Comparison of ENCODE assay signal across 27 cellular contexts in genomic region chr20:24892522-24892921, GRCh38. TPM values are rescaled to one million over a fixed set of nuclear protein-coding genes. Genes with fewer than 3 reads are reported as not detected.
"Had no signal": no experiment of that assay in that cellular context is flagged by ENCODE, and none has a peak within 500 bp of the region (broad histone marks: within the 10 kb centered on the region; RNA-seq: fewer than 3 reads in every experiment).

No MANE protein-coding gene starts in this region.

- H3K4me3 Mint-ChIP-seq: activated CD8-positive, alpha-beta T cell treated with anti-CD3 and anti-CD28 coated beads, Interleukin-2, amount 10 ng/mL, durations not matched to agents 7 days and 5 days; activated naive CD4-positive, alpha-beta T cell treated with anti-CD3 and anti-CD28 coated beads for 36 hours; activated naive CD8-positive, alpha-beta T cell treated with anti-CD3 and anti-CD28 coated beads, Interleukin-2, amount 10 ng/mL, durations not matched to agents 7 days and 5 days; activated T-cell treated with anti-CD3 and anti-CD28 coated beads, Interleukin-2, amount 50 U/mL, for 4 hours; naive thymus-derived CD4-positive, alpha-beta T cell; stimulated activated naive CD8-positive, alpha-beta T cell treated with anti-CD3 and anti-CD28 coated beads, Interleukin-15, Interleukin-2, amounts not matched to agents 100 ng/mL and 50 ng/mL, for 24 hours had no signal

- H3K4me3 ChIP-seq: heart left ventricle, left lung, pancreas, psoas muscle, thyroid gland had no signal

- DNase-seq: activated CD4-positive, alpha-beta T cell treated with anti-CD3 and anti-CD28 coated beads for 1 hour; activated CD4-positive, alpha-beta T cell treated with anti-CD3 and anti-CD28 coated beads, Interleukin-2, amount 50 U/mL, for 1 hour; activated CD8-positive, alpha-beta memory T cell treated with anti-CD3 and anti-CD28 coated beads, Interleukin-2, amount 50 U/mL, for 4 hours; activated CD8-positive, alpha-beta T cell treated with anti-CD3 and anti-CD28 coated beads, Interleukin-2, amount 10 ng/mL, durations not matched to agents 7 days and 5 days; activated effector memory CD4-positive, alpha-beta T cell treated with Interleukin-2 at 50 U/mL for 16 hours; activated naive CD4-positive, alpha-beta T cell treated with anti-CD3 and anti-CD28 coated beads for 36 hours; activated naive CD8-positive, alpha-beta T cell treated with anti-CD3 and anti-CD28 coated beads, Interleukin-2, amount 10 ng/mL, durations not matched to agents 7 days and 5 days; activated T-cell treated with anti-CD3 and anti-CD28 coated beads, Interleukin-2, amount 50 U/mL, for 4 hours; amniotic stem cell; cerebellar nuclear complex; cortex of kidney; heart left ventricle; naive thymus-derived CD4-positive, alpha-beta T cell; pancreas; psoas muscle; right cardiac atrium; stimulated activated CD4-positive, alpha-beta T cell treated with anti-CD3 and anti-CD28 coated beads, Interleukin-12 subunit alpha, Interleukin-12 subunit beta, amount 100 ng/mL, for 4 hours; stimulated activated CD4-positive, alpha-beta T cell treated with anti-CD3 and anti-CD28 coated beads, Interleukin-4, amount 100 ng/mL, for 4 hours; substantia nigra; thyroid gland had no signal

- H3K27ac Mint-ChIP-seq: activated CD8-positive, alpha-beta T cell treated with anti-CD3 and anti-CD28 coated beads, Interleukin-2, amount 10 ng/mL, durations not matched to agents 7 days and 5 days; activated naive CD4-positive, alpha-beta T cell treated with anti-CD3 and anti-CD28 coated beads for 36 hours; activated naive CD8-positive, alpha-beta T cell treated with anti-CD3 and anti-CD28 coated beads, Interleukin-2, amount 10 ng/mL, durations not matched to agents 7 days and 5 days; naive thymus-derived CD4-positive, alpha-beta T cell; stimulated activated naive CD8-positive, alpha-beta T cell treated with anti-CD3 and anti-CD28 coated beads, Interleukin-15, Interleukin-2, amounts not matched to agents 100 ng/mL and 50 ng/mL, for 24 hours had no signal

- H3K4me1 ChIP-seq: heart left ventricle, left lung, pancreas, psoas muscle, thyroid gland had no signal

- H3K36me3 Mint-ChIP-seq: activated naive CD8-positive, alpha-beta T cell treated with anti-CD3 and anti-CD28 coated beads, Interleukin-2, amount 10 ng/mL, durations not matched to agents 7 days and 5 days; naive thymus-derived CD4-positive, alpha-beta T cell had no signal

- ATAC-seq: activated CD8-positive, alpha-beta T cell treated with anti-CD3 and anti-CD28 coated beads, Interleukin-2, amount 10 ng/mL, durations not matched to agents 7 days and 5 days; activated T-cell treated with anti-CD3 and anti-CD28 coated beads, Interleukin-2, amount 50 U/mL, for 4 hours; left lung; naive thymus-derived CD4-positive, alpha-beta T cell; pancreas; psoas muscle had no signal

- H3K27ac ChIP-seq: epithelial cell of prostate, heart left ventricle, left lung, pancreas, psoas muscle, thyroid gland, VCaP had no signal

- H3K4me1 Mint-ChIP-seq: activated naive CD8-positive, alpha-beta T cell treated with anti-CD3 and anti-CD28 coated beads, Interleukin-2, amount 10 ng/mL, durations not matched to agents 7 days and 5 days; naive thymus-derived CD4-positive, alpha-beta T cell had no signal

- H3K9me3 ChIP-seq: heart left ventricle, left lung, pancreas, psoas muscle, thyroid gland had no signal

- H3K9me3 Mint-ChIP-seq: activated naive CD4-positive, alpha-beta T cell treated with anti-CD3 and anti-CD28 coated beads for 36 hours; activated naive CD8-positive, alpha-beta T cell treated with anti-CD3 and anti-CD28 coated beads, Interleukin-2, amount 10 ng/mL, durations not matched to agents 7 days and 5 days; activated T-cell treated with anti-CD3 and anti-CD28 coated beads, Interleukin-2, amount 50 U/mL, for 4 hours; stimulated activated naive CD8-positive, alpha-beta T cell treated with anti-CD3 and anti-CD28 coated beads, Interleukin-15, Interleukin-2, amounts not matched to agents 100 ng/mL and 50 ng/mL, for 24 hours had no signal

- H3K36me3 ChIP-seq: heart left ventricle, left lung, pancreas, thyroid gland had no signal

- H3K27me3 ChIP-seq: heart left ventricle, left lung, pancreas, thyroid gland had no signal

- FAIRE-seq: pancreas had no signal

RNA-seq across cellular contexts. Expression of gene CST7, which starts 56.5 kb away (rescaled TPM):
- total RNA-seq: fibroblast of villous mesenchyme, kidney epithelial cell, lung microvascular endothelial cell had no signal
